2 cellular contexts compared by ENCODE assay signal in genomic region chr19:9972103-9972502, GRCh38.
TF ChIP-seq lines count a peak whose summit lies in the region.

No MANE protein-coding gene starts in this region.

TF ChIP-seq in HEK293, 187 proteins besides CTCF, POLR2A, EP300 and RAD21:
- TF ChIP-seq ZNF324 (tag by site-specific recombination; IDR thresholded peaks at IDR 0.05): no peak
- TF ChIP-seq ZNF366 (tag by site-specific recombination; conservative IDR thresholded peaks at IDR 0.05): peak; percentile 78

TF ChIP-seq in GM12878, 131 proteins besides CTCF, POLR2A, EP300 and RAD21:
- peak; percentile 81 for TF ChIP-seq ZNF24 (IDR thresholded peaks at IDR 0.05)
- TF ChIP-seq MTA2 (IDR thresholded peaks at IDR 0.05; ENCODE audit: low read depth): no peak
- TF ChIP-seq MXI1 (IDR thresholded peaks at IDR 0.05; ENCODE audit: low read depth, low read length): no peak
- TF ChIP-seq TARDBP (IDR thresholded peaks at IDR 0.05; ENCODE audit: borderline replicate concordance): no peak
